Comparison of ENCODE assay signal across 8 cellular contexts in the genomic region with DNA sequence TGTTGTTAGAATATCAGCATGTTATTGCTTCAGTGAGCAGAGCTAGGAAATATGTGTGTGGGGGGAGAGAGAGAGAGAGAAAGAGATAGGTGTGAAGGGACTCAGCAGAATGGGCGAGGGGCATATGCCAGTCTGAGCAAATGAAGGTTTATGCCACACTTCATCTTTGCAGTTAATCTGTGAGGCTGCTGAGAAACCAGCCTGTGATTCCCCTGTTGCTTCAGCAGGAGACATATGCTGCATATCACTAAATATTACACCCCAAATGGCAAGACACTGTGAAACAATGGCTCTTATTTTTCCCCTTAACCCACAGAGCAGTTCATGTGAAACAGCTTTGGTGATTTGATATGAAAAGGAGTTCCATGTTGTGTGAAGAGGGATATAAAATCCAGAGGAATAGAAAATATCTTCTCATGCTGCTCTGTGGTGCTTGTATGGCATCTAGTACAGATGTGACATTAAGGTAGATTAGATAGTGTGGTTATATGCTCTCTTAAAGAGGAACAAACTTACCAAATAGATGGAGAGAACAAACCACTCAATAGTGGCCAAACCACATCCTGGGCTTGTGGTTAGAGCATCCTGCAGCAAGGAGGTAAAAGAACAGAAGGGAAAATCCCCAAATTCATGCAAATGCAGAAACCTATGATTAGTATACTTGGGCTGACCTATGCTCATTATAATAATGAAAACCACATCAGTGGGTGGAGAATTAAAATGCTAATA.
DNase-seq lines count a peak whose midpoint lies in the region; ATAC-seq and TF ChIP-seq lines count a peak whose summit lies in the region.

No MANE protein-coding gene starts in this region.

- intact Hi-C loops in left ventricle myocardium inferior (cut with micrococcal nuclease), result no loop called here

- peak overlapping the region; percentile 32 for H3K4me3 ChIP-seq in SU-DHL-6 (ENCODE audit: insufficient read depth, low read length, poor library complexity, severe bottlenecking)
- H3K4me3 ChIP-seq in left ventricle myocardium inferior, result no peak overlapping the region

- H3K27ac ChIP-seq in SU-DHL-6 (ENCODE audit: low read depth, low read length) (peak overlapping the region; percentile 100), left ventricle myocardium inferior (replicated peaks) (no peak overlapping the region)

- H3K9me3 ChIP-seq in SU-DHL-6 (ENCODE audit: insufficient read depth, low read length) (no peaks in the 10 kb centered on the region), left ventricle myocardium inferior (replicated peaks) (no peaks in the 10 kb centered on the region)

- no peaks in the 10 kb centered on the region for H3K4me1 ChIP-seq in left ventricle myocardium inferior

- peak overlapping the region; percentile 88 for H3K4me2 ChIP-seq in SU-DHL-6 (ENCODE audit: low read depth, low read length, poor library complexity, severe bottlenecking)

- H3F3A ChIP-seq in SU-DHL-6 (ENCODE audit: insufficient read depth), result peaks cover 39% of the 10 kb centered on the region

- H3K9ac ChIP-seq in SU-DHL-6 (ENCODE audit: low read length), result peak overlapping the region; percentile 56

- H4K20me1 ChIP-seq in SU-DHL-6 (ENCODE audit: low read depth, low read length), result no peaks in the 10 kb centered on the region

- peaks cover 0 to 10% of the 10 kb centered on the region in 2 donors for H3K9me3 Mint-ChIP-seq in activated naive CD4-positive, alpha-beta T cell treated with anti-CD3 and anti-CD28 coated beads, Interleukin-2, amount 50 U/mL, for 72 hours

- H3K36me3 ChIP-seq in SU-DHL-6 (ENCODE audit: low read length), result no peaks in the 10 kb centered on the region
- H3K36me3 ChIP-seq in left ventricle myocardium inferior, result no peaks in the 10 kb centered on the region

- H3K27me3 ChIP-seq in SU-DHL-6 (ENCODE audit: low read length), result no peaks in the 10 kb centered on the region
- H3K27me3 ChIP-seq in left ventricle myocardium inferior (ENCODE audit: low read depth), result no peaks in the 10 kb centered on the region

- H2AFZ ChIP-seq in SU-DHL-6 (ENCODE audit: low read depth, low read length, severe bottlenecking), result no peak overlapping the region

- H3K27ac Mint-ChIP-seq in activated naive CD4-positive, alpha-beta T cell treated with anti-CD3 and anti-CD28 coated beads, Interleukin-2, amount 50 U/mL, for 72 hours, result peak overlapping the region; percentile 78 to 93

- TF ChIP-seq CTCF in SU-DHL-6 (IDR thresholded peaks at IDR 0.05; ENCODE audit: insufficient read depth, low read length, poor library complexity, severe bottlenecking) (no peak), left ventricle myocardium inferior (IDR thresholded peaks at IDR 0.05; ENCODE audit: borderline replicate concordance) (no peak)

- peak; percentile 93 for ATAC-seq in GM18867 (IDR thresholded peaks at IDR 0.05; ENCODE audit: unreplicated experiment)
- ATAC-seq in HG03025 (IDR thresholded peaks at IDR 0.05; ENCODE audit: low FRiP score, unreplicated experiment), result peak; percentile 94
- peak; percentile 91 for ATAC-seq in activated naive CD4-positive, alpha-beta T cell treated with anti-CD3 and anti-CD28 coated beads, Interleukin-2, amount 50 U/mL, for 72 hours

- H3K79me2 ChIP-seq in SU-DHL-6 (ENCODE audit: insufficient read depth, low read length), result no peaks in the 10 kb centered on the region

- H3K36me3 Mint-ChIP-seq in activated naive CD4-positive, alpha-beta T cell treated with anti-CD3 and anti-CD28 coated beads, Interleukin-2, amount 50 U/mL, for 72 hours, result peaks cover 4 to 13% of the 10 kb centered on the region in 2 donors

- peak; percentile 72 to 83 for DNase-seq in activated naive CD4-positive, alpha-beta T cell treated with anti-CD3 and anti-CD28 coated beads, Interleukin-2, amount 50 U/mL, for 72 hours (ENCODE audit: low spot score in 2 of 2)
- DNase-seq in stimulated activated CD4-positive, alpha-beta T cell treated with anti-CD3 and anti-CD28 coated beads, TNF-alpha, amount 100 ng/mL, for 48 hours (ENCODE audit: low read depth in 3 of 3), result peak; percentile 64 to 71 (median 65)
- DNase-seq in AG08395 (ENCODE audit: low spot score) (no peak), NCI-H128 (lab: John Stamatoyannopoulos, UW; ENCODE audit: unreplicated experiment) (no peak), left ventricle myocardium inferior (no peak)

- H3K9me2 ChIP-seq in SU-DHL-6 (replicated peaks; ENCODE audit: insufficient read depth, low read length), result no peaks in the 10 kb centered on the region

Comparison
In these comparisons a context has a peak if more than half of its experiments do, and no peak if none do; other contexts are left out.
1. DNase-seq: peak in activated naive CD4-positive, alpha-beta T cell treated with anti-CD3 and anti-CD28 coated beads, Interleukin-2, amount 50 U/mL, for 72 hours (2 of 2) and stimulated activated CD4-positive, alpha-beta T cell treated with anti-CD3 and anti-CD28 coated beads, TNF-alpha, amount 100 ng/mL, for 48 hours (3 of 3); none in AG08395 (single experiment), NCI-H128 (single experiment) and left ventricle myocardium inferior (single experiment).
2. Peak in every context shown above with its lines, with median percentiles within 50 percentile points of each other: ATAC-seq.